19 cellular contexts compared by ENCODE assay signal in the genomic region with DNA sequence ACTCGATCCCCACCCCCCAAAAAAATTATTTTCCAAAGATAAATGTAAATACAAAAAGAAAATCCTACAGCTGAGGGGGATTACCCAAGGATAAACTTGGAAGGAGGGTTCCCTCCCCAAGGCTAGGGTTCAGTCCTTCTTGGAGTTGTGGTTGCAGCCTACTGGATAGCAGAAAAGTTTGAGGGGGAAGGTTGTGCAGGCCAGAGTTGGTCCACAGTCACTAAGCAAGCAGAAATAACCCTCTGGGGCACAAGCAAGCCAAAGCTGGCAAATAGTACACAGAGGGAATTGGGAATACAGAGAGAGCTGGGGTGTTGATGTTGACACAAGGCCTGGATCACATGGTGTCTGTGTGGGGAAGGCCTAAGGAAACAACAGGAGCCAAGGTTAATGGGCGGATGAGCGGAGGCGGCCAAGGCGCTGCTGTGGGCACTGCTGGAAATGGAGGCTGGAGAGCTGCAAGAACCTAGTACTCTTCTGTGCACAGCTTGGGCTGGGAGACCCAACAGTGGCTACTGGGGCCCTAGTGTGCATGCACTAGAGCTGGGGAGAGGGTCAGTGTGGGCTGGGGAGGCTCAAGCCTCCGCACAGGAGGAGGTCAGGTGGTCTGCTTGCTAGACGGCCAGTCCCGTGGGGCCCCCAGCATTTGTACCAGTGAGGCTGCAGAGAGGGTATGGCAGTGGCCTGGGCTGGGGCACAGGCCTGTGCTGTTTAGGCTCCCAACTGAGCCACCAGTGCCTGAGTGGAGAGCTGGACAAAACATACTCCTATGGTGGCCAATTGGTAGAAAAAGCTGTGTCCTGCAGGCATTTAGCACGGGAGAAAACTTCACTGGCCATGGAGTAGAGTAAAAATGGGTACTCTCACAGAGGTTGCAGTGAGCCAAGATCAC.
"Had no signal": no experiment of that assay in that cellular context is flagged by ENCODE, and none has a peak within 500 bp of the region (broad histone marks: within the 10 kb centered on the region; RNA-seq: fewer than 3 reads in every experiment).

No MANE protein-coding gene starts in this region.

- DNase-seq: activated CD4-positive, alpha-beta memory T cell treated with anti-CD3 and anti-CD28 coated beads, Interleukin-2, amount 10 ng/mL, durations not matched to agents 7 days and 5 days; activated CD4-positive, alpha-beta T cell treated with anti-CD3 and anti-CD28 coated beads, Interleukin-2, amount 50 U/mL, for 1 hour; activated CD4-positive, CD25-positive, alpha-beta regulatory T cell; activated gamma-delta T cell treated with Interleukin-2 at 50 U/mL for 16 hours; activated naive CD4-positive, alpha-beta T cell treated with anti-CD3 and anti-CD28 coated beads, Interleukin-2, amount 10 ng/mL, durations not matched to agents 7 days and 5 days; activated naive CD8-positive, alpha-beta T cell treated with anti-CD3 and anti-CD28 coated beads for 36 hours; activated T-cell treated with anti-CD3 and anti-CD28 coated beads, Interleukin-2, amount 50 U/mL, for 72 hours; brain microvascular endothelial cell; KBM-7; NCI-H1048; NCI-H146; NCI-H2029; NCI-H2107; NCI-H226; NCI-H82; SJCRH30; SK-N-SH; T-helper 9 cell had no signal

- H3K9me3 ChIP-seq: SJCRH30, SK-N-SH had no signal

- H3K36me3 ChIP-seq: cardiac muscle cell, SJCRH30 had no signal

- H3K9ac ChIP-seq: SK-N-SH had no signal

- H3K4me1 ChIP-seq: SJCRH30 had no signal

- H3K27me3 ChIP-seq: brain microvascular endothelial cell, cardiac muscle cell, SJCRH30 had no signal

- H3K4me3 ChIP-seq: cardiac muscle cell, SJCRH30 had no signal

- ATAC-seq: activated T-cell treated with anti-CD3 and anti-CD28 coated beads, Interleukin-2, amount 50 U/mL, for 72 hours had no signal

- H3K4me2 ChIP-seq: SK-N-SH had no signal

- H3K27ac ChIP-seq: brain microvascular endothelial cell, cardiac muscle cell, SJCRH30 had no signal
